11 cellular contexts compared by ENCODE assay signal in the genomic region with DNA sequence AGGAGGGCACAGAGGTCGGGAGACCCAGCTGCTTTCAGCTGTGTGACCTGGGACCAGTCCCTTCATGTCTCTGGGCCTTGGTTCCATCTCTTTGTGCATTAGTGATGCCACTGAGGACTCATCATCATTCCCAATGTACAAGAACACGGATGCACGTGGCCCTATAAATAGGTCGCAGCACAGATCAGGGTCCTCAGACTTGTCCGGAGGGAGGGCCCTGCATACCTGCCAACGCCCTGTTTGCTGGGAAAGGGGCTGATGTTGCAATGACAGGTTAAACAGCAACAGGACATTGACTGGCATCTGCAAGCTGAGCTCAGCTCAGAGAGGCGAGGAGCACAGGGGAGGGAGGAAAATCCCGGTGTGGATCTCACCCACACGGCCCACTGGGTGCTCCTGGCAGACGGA. TPM values are rescaled to one million over a fixed set of nuclear protein-coding genes. Genes with fewer than 3 reads are reported as not detected.
A peak's percentile ranks its signal among the peaks of the same experiment; 100 is the strongest.
DNase-seq lines count a peak whose midpoint lies in the region; ATAC-seq and TF ChIP-seq lines count a peak whose summit lies in the region.
"Had no signal": no experiment of that assay in that cellular context is flagged by ENCODE, and none has a peak within 500 bp of the region (broad histone marks: within the 10 kb centered on the region; RNA-seq: fewer than 3 reads in every experiment).

No MANE protein-coding gene starts in this region.

- H3K36me3 Mint-ChIP-seq in progenitor cell of endocrine pancreas (ENCODE audit: insufficient read depth), result no peaks in the 10 kb centered on the region
- no peaks in the 10 kb centered on the region for H3K36me3 Mint-ChIP-seq in activated naive CD4-positive, alpha-beta T cell treated with anti-CD3 and anti-CD28 coated beads for 36 hours (ENCODE audit: low read depth)

- ATAC-seq in RWPE2 (ENCODE audit: low read depth) (peak; percentile 58), heart right ventricle (peak in 6 of 8 donors; percentile 4 to 33 (median 20)), GM18868 (IDR thresholded peaks at IDR 0.05; ENCODE audit: unreplicated experiment) (no peak)
- ATAC-seq: activated T-helper 17 cell treated with anti-CD3 and anti-CD28 coated beads, Interleukin-2, amount 50 U/mL, for 72 hours had no signal

- intact Hi-C loops in heart right ventricle (cut with DNase I), result no loop called here
- intact Hi-C loops in activated naive CD4-positive, alpha-beta T cell treated with anti-CD3 and anti-CD28 coated beads for 36 hours (cut with micrococcal nuclease), result no loop called here
- intact Hi-C loops in ovary (cut with DNase I), result no loop called here

- peaks cover 8% of the 10 kb centered on the region for H3K27me3 Mint-ChIP-seq in progenitor cell of endocrine pancreas
- no peaks in the 10 kb centered on the region for H3K27me3 Mint-ChIP-seq in activated naive CD4-positive, alpha-beta T cell treated with anti-CD3 and anti-CD28 coated beads for 36 hours (ENCODE audit: low read depth)

- H3K4me1 Mint-ChIP-seq in progenitor cell of endocrine pancreas (ENCODE audit: low read depth), result peaks cover 11% of the 10 kb centered on the region
- no peaks in the 10 kb centered on the region for H3K4me1 Mint-ChIP-seq in activated naive CD4-positive, alpha-beta T cell treated with anti-CD3 and anti-CD28 coated beads for 36 hours (ENCODE audit: low read depth)
- H3K4me1 Mint-ChIP-seq: activated T-helper 17 cell treated with anti-CD3 and anti-CD28 coated beads, Interleukin-2, amount 50 U/mL, for 72 hours had no signal

- H3K27me3 ChIP-seq in RWPE2 (ENCODE audit: insufficient read depth, poor library complexity, severe bottlenecking) (no peaks in the 10 kb centered on the region), heart right ventricle (no peaks in the 10 kb centered on the region), ovary (no peaks in the 10 kb centered on the region)

- H3K9me3 ChIP-seq in RWPE2 (ENCODE audit: severe bottlenecking), result no peaks in the 10 kb centered on the region
- H3K9me3 ChIP-seq in heart right ventricle, result no peaks in the 10 kb centered on the region
- H3K9me3 ChIP-seq in ovary, result no peaks in the 10 kb centered on the region
- H3K9me3 ChIP-seq: HAP-1 had no signal

- peak; percentile 47 for DNase-seq in ELF-1 (ENCODE audit: low read depth, low spot score)
- peak; percentile 98 for DNase-seq in RWPE2 (ENCODE audit: low spot score)
- no peak for DNase-seq in heart right ventricle
- no peak for DNase-seq in progenitor cell of endocrine pancreas (ENCODE audit: low spot score, unreplicated experiment)
- no peak for DNase-seq in activated naive CD4-positive, alpha-beta T cell treated with anti-CD3 and anti-CD28 coated beads for 36 hours
- no peak for DNase-seq in ovary
- no peak for DNase-seq in GM19240 (ENCODE audit: insufficient read length, low spot score)
- DNase-seq: effector memory CD4-positive, alpha-beta T cell had no signal

- TF ChIP-seq POLR2A in ovary (IDR thresholded peaks at IDR 0.05), result no peak

- no peak overlapping the region for H3K4me3 ChIP-seq in RWPE2 (ENCODE audit: severe bottlenecking)
- H3K4me3 ChIP-seq in heart right ventricle, result no peak overlapping the region
- no peak overlapping the region for H3K4me3 ChIP-seq in ovary
- H3K4me3 ChIP-seq: HAP-1 had no signal

- WGBS in heart right ventricle, 2 donors, result 48 to 68% methylated on average over 10 of the region's 10 CpGs
- WGBS in ovary, 3 donors, result 76 to 81% (median 81%) methylated on average over 10 of the region's 10 CpGs

- CTCF ChIA-PET in activated naive CD4-positive, alpha-beta T cell treated with anti-CD3 and anti-CD28 coated beads for 36 hours (lab: Charles Lee), result no interaction called here

- TF ChIP-seq CTCF in RWPE2 (IDR thresholded peaks at IDR 0.05; ENCODE audit: poor library complexity, severe bottlenecking) (no peak), heart right ventricle (IDR thresholded peaks at IDR 0.05) (no peak), progenitor cell of endocrine pancreas (IDR thresholded peaks at IDR 0.05; ENCODE audit: unreplicated experiment) (no peak), ovary (IDR thresholded peaks at IDR 0.05) (no peak)

- H3K4me3 Mint-ChIP-seq in progenitor cell of endocrine pancreas (ENCODE audit: low read depth), result no peak overlapping the region
- no peak overlapping the region for H3K4me3 Mint-ChIP-seq in activated naive CD4-positive, alpha-beta T cell treated with anti-CD3 and anti-CD28 coated beads for 36 hours
- H3K4me3 Mint-ChIP-seq: activated T-helper 17 cell treated with anti-CD3 and anti-CD28 coated beads, Interleukin-2, amount 50 U/mL, for 72 hours had no signal

- H3K27ac ChIP-seq in RWPE2 (ENCODE audit: poor library complexity, severe bottlenecking) (peak overlapping the region; percentile 94), heart right ventricle (peak overlapping the region in 9 of 10 donors; percentile 62 to 92 (median 82)), ovary (no peak overlapping the region)

- no peaks in the 10 kb centered on the region for H3K9me3 Mint-ChIP-seq in progenitor cell of endocrine pancreas (ENCODE audit: low read depth)
- H3K9me3 Mint-ChIP-seq in activated naive CD4-positive, alpha-beta T cell treated with anti-CD3 and anti-CD28 coated beads for 36 hours, result no peaks in the 10 kb centered on the region
- H3K9me3 Mint-ChIP-seq: activated T-helper 17 cell treated with anti-CD3 and anti-CD28 coated beads, Interleukin-2, amount 50 U/mL, for 72 hours had no signal

- H3K36me3 ChIP-seq in RWPE2 (ENCODE audit: low read depth) (peaks cover 10% of the 10 kb centered on the region), heart right ventricle (peaks cover 0 to 98% (median 66%) of the 10 kb centered on the region in 9 donors), ovary (no peaks in the 10 kb centered on the region)
- H3K36me3 ChIP-seq: HAP-1 had no signal

- no peak for TF ChIP-seq EP300 in ovary (IDR thresholded peaks at IDR 0.05)

- peak overlapping the region; percentile 49 for H3K27ac Mint-ChIP-seq in progenitor cell of endocrine pancreas
- H3K27ac Mint-ChIP-seq in activated naive CD4-positive, alpha-beta T cell treated with anti-CD3 and anti-CD28 coated beads for 36 hours, result no peak overlapping the region
- H3K27ac Mint-ChIP-seq: activated T-helper 17 cell treated with anti-CD3 and anti-CD28 coated beads, Interleukin-2, amount 50 U/mL, for 72 hours had no signal

- H3K4me1 ChIP-seq in RWPE2 (ENCODE audit: insufficient read depth, poor library complexity, severe bottlenecking) (peaks cover 39% of the 10 kb centered on the region), heart right ventricle (peaks cover 24 to 61% (median 49%) of the 10 kb centered on the region in 9 donors), ovary (ENCODE audit: insufficient read depth) (peaks cover 17% of the 10 kb centered on the region)

RNA-seq across cellular contexts. Expression of gene TGM2, which starts 21.8 kb away (rescaled TPM):
- total RNA-seq in heart right ventricle (100 to 1,000 TPM; 279 to 993 (median 472) TPM), progenitor cell of endocrine pancreas (0.72 and 1.3 TPM in 2 replicates), ovary (100 to 1,000 TPM in 3 of 7 donors, 10 to 100 TPM in 4; 15.0 to 320 (median 52.8) TPM)
- polyA plus RNA-seq in heart right ventricle (100 to 1,000 TPM; 146 to 475 TPM), ovary (10 to 100 TPM; 19.8 to 74.6 TPM)
- total RNA-seq in activated naive CD4-positive, alpha-beta T cell treated with anti-CD3 and anti-CD28 coated beads for 36 hours, result not detected

Comparison
In these comparisons a context has a peak if more than half of its experiments do, and no peak if none do; other contexts are left out.
1. DNase-seq: peak in ELF-1 (single experiment) and RWPE2 (single experiment); none in heart right ventricle (0 of 2), progenitor cell of endocrine pancreas (single experiment), activated naive CD4-positive, alpha-beta T cell treated with anti-CD3 and anti-CD28 coated beads for 36 hours (single experiment), ovary (0 of 5) and GM19240 (single experiment).
2. H3K27ac ChIP-seq: peak in RWPE2 (single experiment) and heart right ventricle (9 of 10); none in ovary (0 of 2).